Comparison of ENCODE assay signal across 20 cellular contexts in the genomic region with DNA sequence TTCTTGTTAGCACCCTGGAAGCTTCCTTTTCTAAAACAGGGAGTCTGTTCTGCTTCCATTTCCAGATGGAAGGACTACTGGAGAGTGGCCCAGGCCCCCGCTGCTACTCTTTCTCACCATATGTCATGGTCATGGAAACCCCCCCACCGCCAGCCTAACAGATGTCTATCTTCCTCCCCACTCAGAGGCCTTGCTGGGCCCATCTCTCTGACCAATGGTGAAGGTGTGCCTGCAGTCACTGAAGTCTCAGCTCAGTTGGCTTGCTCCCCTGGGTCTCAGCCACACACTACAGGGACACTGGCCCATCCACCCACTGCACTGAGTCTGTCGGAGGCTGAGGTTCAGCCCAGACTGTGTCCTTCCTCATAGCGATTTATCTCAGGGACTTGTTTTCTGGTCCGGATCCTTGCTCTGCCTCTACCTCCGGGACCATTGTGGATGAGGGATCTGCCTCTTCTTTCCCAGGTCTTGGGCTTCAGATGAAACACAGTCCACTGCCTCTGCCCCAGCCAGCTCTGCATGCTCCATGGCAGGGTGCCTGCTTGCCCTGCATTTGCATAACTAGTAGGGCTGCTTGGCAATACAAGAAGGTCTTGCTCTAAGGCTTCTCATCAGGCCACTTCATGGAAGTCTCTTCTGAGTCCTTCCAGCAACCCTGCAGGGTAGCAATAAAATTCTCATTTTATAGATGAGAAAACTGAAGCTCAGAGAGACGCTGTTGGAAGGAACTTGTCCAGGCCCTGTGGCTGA.
"Had no signal": no experiment of that assay in that cellular context is flagged by ENCODE, and none has a peak within 500 bp of the region (broad histone marks: within the 10 kb centered on the region; RNA-seq: fewer than 3 reads in every experiment).

No MANE protein-coding gene starts in this region.

- H3K27ac Mint-ChIP-seq: activated naive CD8-positive, alpha-beta T cell; endodermal cell; stimulated activated naive CD8-positive, alpha-beta T cell treated with anti-CD3 and anti-CD28 coated beads, Interleukin-15, Interleukin-2, amounts not matched to agents 100 ng/mL and 50 ng/mL, for 24 hours had no signal

- H3K27me3 ChIP-seq: cardiac muscle cell, colonic mucosa, foreskin keratinocyte, right atrium auricular region, suprapubic skin, transverse colon had no signal

- H3K4me1 Mint-ChIP-seq: endodermal cell had no signal

- H3K9me3 ChIP-seq: colonic mucosa, right atrium auricular region, suprapubic skin, transverse colon had no signal

- DNase-seq: activated CD4-positive, CD25-positive, alpha-beta regulatory T cell treated with anti-CD3 and anti-CD28 coated beads, Interleukin-2, amount 50 U/mL, for 72 hours; activated CD8-positive, alpha-beta memory T cell treated with anti-CD3 and anti-CD28 coated beads for 24 hours; activated CD8-positive, alpha-beta memory T cell treated with anti-CD3 and anti-CD28 coated beads, Interleukin-2, amount 50 U/mL, for 48 hours; activated gamma-delta T cell; activated T-cell treated with anti-CD3 and anti-CD28 coated beads, Interleukin-2, amount 50 U/mL, for 48 hours; colonic mucosa; endodermal cell; foreskin keratinocyte; midbrain; occipital lobe; posterior cingulate gyrus; T-helper 1 cell; T1000; transverse colon had no signal

- H3K27ac ChIP-seq: cardiac muscle cell, colonic mucosa, epithelial cell of prostate, foreskin keratinocyte, right atrium auricular region, suprapubic skin, transverse colon had no signal

- H3K4me3 ChIP-seq: cardiac muscle cell, colonic mucosa, right atrium auricular region, suprapubic skin, transverse colon had no signal

- H3K9me3 Mint-ChIP-seq: endodermal cell; stimulated activated naive CD8-positive, alpha-beta T cell treated with anti-CD3 and anti-CD28 coated beads, Interleukin-15, Interleukin-2, amounts not matched to agents 100 ng/mL and 50 ng/mL, for 24 hours had no signal

- H3K4me1 ChIP-seq: colonic mucosa, foreskin keratinocyte, suprapubic skin, transverse colon had no signal

- H3K36me3 ChIP-seq: cardiac muscle cell, right atrium auricular region, suprapubic skin had no signal

- H3K4me3 Mint-ChIP-seq: activated naive CD8-positive, alpha-beta T cell; endodermal cell; stimulated activated naive CD8-positive, alpha-beta T cell treated with anti-CD3 and anti-CD28 coated beads, Interleukin-15, Interleukin-2, amounts not matched to agents 100 ng/mL and 50 ng/mL, for 24 hours had no signal

- H3K27me3 Mint-ChIP-seq: activated naive CD8-positive, alpha-beta T cell; stimulated activated naive CD8-positive, alpha-beta T cell treated with anti-CD3 and anti-CD28 coated beads, Interleukin-15, Interleukin-2, amounts not matched to agents 100 ng/mL and 50 ng/mL, for 24 hours had no signal

- ATAC-seq: foreskin keratinocyte had no signal
